Comparison of ENCODE assay signal across 7 cellular contexts in the genomic region with DNA sequence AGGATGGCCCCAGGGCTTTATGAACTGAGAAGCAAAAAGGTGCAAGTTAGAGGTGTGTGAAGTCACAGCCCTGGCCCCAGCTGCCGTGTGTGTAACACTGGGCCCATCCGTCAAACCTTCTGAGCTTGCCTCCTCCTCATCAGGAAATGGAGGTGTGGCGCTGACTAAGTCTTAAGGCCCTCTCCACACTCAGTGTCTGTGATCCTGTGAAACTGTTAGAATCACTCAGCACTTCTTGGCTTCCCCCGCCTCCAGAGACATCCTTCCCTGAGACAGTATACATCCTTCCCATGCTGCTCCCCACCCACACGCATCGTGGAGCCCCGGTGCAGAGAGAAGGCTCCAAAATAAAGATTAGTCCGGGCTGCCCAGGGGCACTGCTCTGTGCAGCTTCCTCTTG. TPM values are rescaled to one million over a fixed set of nuclear protein-coding genes. Genes with fewer than 3 reads are reported as not detected.
DNase-seq lines count a peak whose midpoint lies in the region; ATAC-seq and TF ChIP-seq lines count a peak whose summit lies in the region.

No MANE protein-coding gene starts in this region.

- CTCF ChIA-PET in activated CD4-positive, alpha-beta memory T cell treated with anti-CD3 and anti-CD28 coated beads, Interleukin-2, amount 10 ng/mL, durations not matched to agents 7 days and 5 days (lab: Charles Lee): interaction anchor here (1.0 to 5.4 kb wide), 5 partner anchors 8 to 99 kb away, joined by 3 to 28 read pairs (median 4); no protein-coding TSS in a partner anchor

- no peaks in the 10 kb centered on the region for H3K27me3 Mint-ChIP-seq in activated CD4-positive, alpha-beta memory T cell treated with anti-CD3 and anti-CD28 coated beads, Interleukin-2, amount 10 ng/mL, durations not matched to agents 7 days and 5 days

- no peak for TF ChIP-seq CTCF in fibroblast of villous mesenchyme (IDR thresholded peaks at IDR 0.05; ENCODE audit: insufficient read depth, low read depth, low read length)

- peak; percentile 33 for ATAC-seq in HG03442 (IDR thresholded peaks at IDR 0.05; ENCODE audit: unreplicated experiment)
- no peak for ATAC-seq in sciatic nerve

- peak; percentile 64 for DNase-seq in activated CD4-positive, alpha-beta memory T cell treated with anti-CD3 and anti-CD28 coated beads, Interleukin-2, amount 10 ng/mL, durations not matched to agents 7 days and 5 days
- DNase-seq in fibroblast of villous mesenchyme (ENCODE audit: low read depth) (peak; percentile 36), DMS153 (lab: John Stamatoyannopoulos, UW) (no peak), sciatic nerve (ENCODE audit: low spot score) (no peak), NCI-H526 treated with DMSO at 0.1 percent for 48 hours (lab: John Stamatoyannopoulos, UW) (no peak)
- DNase-seq in stimulated activated CD8-positive, alpha-beta memory T cell treated with anti-CD3 and anti-CD28 coated beads, Interleukin-7, amount 100 ng/mL, for 4 hours (ENCODE audit: low read depth in 2 of 2): peak; percentile 11 to 31

- H3K27ac Mint-ChIP-seq in activated CD4-positive, alpha-beta memory T cell treated with anti-CD3 and anti-CD28 coated beads, Interleukin-2, amount 10 ng/mL, durations not matched to agents 7 days and 5 days: peak overlapping the region; percentile 90

- peaks cover 55% of the 10 kb centered on the region for H3K4me1 Mint-ChIP-seq in activated CD4-positive, alpha-beta memory T cell treated with anti-CD3 and anti-CD28 coated beads, Interleukin-2, amount 10 ng/mL, durations not matched to agents 7 days and 5 days

- intact Hi-C loops in sciatic nerve (cut with DNase I): no loop called here

- H3K4me3 ChIP-seq in fibroblast of villous mesenchyme (ENCODE audit: low read depth, low read length): no peak overlapping the region

- POLR2A ChIA-PET in activated CD4-positive, alpha-beta memory T cell treated with anti-CD3 and anti-CD28 coated beads, Interleukin-2, amount 10 ng/mL, durations not matched to agents 7 days and 5 days (lab: Charles Lee): interaction anchor here (1.2 to 5.0 kb wide), 3 partner anchors 12 to 119 kb away, joined by 4 to 40 read pairs (median 5); a partner anchor contains a TSS

- no peak overlapping the region for H3K4me3 Mint-ChIP-seq in activated CD4-positive, alpha-beta memory T cell treated with anti-CD3 and anti-CD28 coated beads, Interleukin-2, amount 10 ng/mL, durations not matched to agents 7 days and 5 days

- H3K9me3 Mint-ChIP-seq in activated CD4-positive, alpha-beta memory T cell treated with anti-CD3 and anti-CD28 coated beads, Interleukin-2, amount 10 ng/mL, durations not matched to agents 7 days and 5 days: no peaks in the 10 kb centered on the region

- peaks cover 11% of the 10 kb centered on the region for H3K36me3 Mint-ChIP-seq in activated CD4-positive, alpha-beta memory T cell treated with anti-CD3 and anti-CD28 coated beads, Interleukin-2, amount 10 ng/mL, durations not matched to agents 7 days and 5 days (ENCODE audit: low read depth)

RNA-seq across cellular contexts. Expression of a gene that starts 33.3 kb away (rescaled TPM):
- total RNA-seq in activated CD4-positive, alpha-beta memory T cell treated with anti-CD3 and anti-CD28 coated beads, Interleukin-2, amount 10 ng/mL, durations not matched to agents 7 days and 5 days: 10 to 100 TPM; 51.5 to 52.7 TPM
- total RNA-seq in fibroblast of villous mesenchyme (27.6 and 34.8 TPM in 2 replicates), sciatic nerve (2.4 TPM)

RNA-seq across cellular contexts. Expression of a gene that starts 56.2 kb away (rescaled TPM):
- 10 to 100 TPM; 65.3 to 65.9 TPM for total RNA-seq in activated CD4-positive, alpha-beta memory T cell treated with anti-CD3 and anti-CD28 coated beads, Interleukin-2, amount 10 ng/mL, durations not matched to agents 7 days and 5 days
- total RNA-seq in fibroblast of villous mesenchyme: 22.2 and 30.2 TPM in 2 replicates
- 31.7 TPM for total RNA-seq in sciatic nerve

Comparison
In these comparisons a context has a peak if more than half of its experiments do, and no peak if none do; other contexts are left out.
1. DNase-seq: peak in activated CD4-positive, alpha-beta memory T cell treated with anti-CD3 and anti-CD28 coated beads, Interleukin-2, amount 10 ng/mL, durations not matched to agents 7 days and 5 days (single experiment), fibroblast of villous mesenchyme (single experiment) and stimulated activated CD8-positive, alpha-beta memory T cell treated with anti-CD3 and anti-CD28 coated beads, Interleukin-7, amount 100 ng/mL, for 4 hours (2 of 2); none in DMS153 (single experiment), sciatic nerve (single experiment) and NCI-H526 treated with DMSO at 0.1 percent for 48 hours (single experiment).